ENCODE assay signal across 8 cellular contexts in the genomic region with DNA sequence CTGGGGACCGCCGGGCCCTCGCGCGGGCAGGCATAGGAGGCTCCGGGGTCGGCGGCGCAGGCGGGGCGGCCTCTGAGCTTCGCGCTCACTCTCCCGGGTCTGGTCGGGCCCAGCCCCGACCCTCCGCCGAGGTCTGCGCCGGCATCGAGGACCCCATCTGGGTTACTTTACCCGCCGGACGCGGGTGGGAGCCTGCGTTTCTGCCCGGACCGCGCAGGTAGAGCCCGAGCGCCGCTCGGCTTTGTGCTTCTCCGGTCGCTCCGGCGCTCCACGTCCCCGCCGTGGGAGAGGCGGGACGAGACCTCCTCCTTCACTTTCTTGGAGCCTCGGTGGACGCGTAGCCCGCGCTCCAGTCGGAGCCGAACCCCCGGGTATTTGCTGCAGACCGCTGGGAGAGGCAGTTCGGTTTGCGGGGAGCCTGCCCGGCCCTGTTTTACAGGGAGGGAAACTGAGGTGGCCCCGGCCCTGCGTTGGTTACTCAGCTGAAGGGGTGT.
A peak's percentile ranks its signal among the peaks of the same experiment; 100 is the strongest.
DNase-seq lines count a peak whose midpoint lies in the region; ATAC-seq and TF ChIP-seq lines count a peak whose summit lies in the region.

No MANE protein-coding gene starts in this region.

- intact Hi-C loops in body of pancreas (cut with DNase I) = no loop called here
- intact Hi-C loops in lower lobe of right lung (cut with DNase I) = no loop called here
- intact Hi-C loops in upper lobe of right lung (cut with DNase I) = no loop called here

- H3K9me3 ChIP-seq in body of pancreas (no peaks in the 10 kb centered on the region), lower lobe of right lung (no peaks in the 10 kb centered on the region), upper lobe of right lung (no peaks in the 10 kb centered on the region)

- H3K27me3 ChIP-seq in body of pancreas (peaks cover 0 to 30% of the 10 kb centered on the region in 2 donors), lower lobe of right lung (ENCODE audit: low read depth) (peaks cover 56% of the 10 kb centered on the region), upper lobe of right lung (peaks cover 27% of the 10 kb centered on the region)

- WGBS in body of pancreas, 2 donors = 3% methylated on average over 46 of the region's 56 CpGs; no CpG with 5 or more reads in 1 of the 2 donors

- H3K27ac ChIP-seq in body of pancreas (no peak overlapping the region), lower lobe of right lung (no peak overlapping the region), upper lobe of right lung (no peak overlapping the region)

- H3K4me1 ChIP-seq in body of pancreas (peaks cover 6% of the 10 kb centered on the region), lower lobe of right lung (peaks cover 15% of the 10 kb centered on the region), upper lobe of right lung (peaks cover 4% of the 10 kb centered on the region)

- TF ChIP-seq POLR2A in body of pancreas (IDR thresholded peaks at IDR 0.05) = no peak

- TF ChIP-seq CTCF in body of pancreas (IDR thresholded peaks at IDR 0.05) (no peak), lower lobe of right lung (IDR thresholded peaks at IDR 0.05) (no peak), upper lobe of right lung (IDR thresholded peaks at IDR 0.05) (no peak)

- ATAC-seq in body of pancreas (peak; percentile 36), lower lobe of right lung (peak; percentile 23 to 41), upper lobe of right lung (peak; percentile 11)

- H3K4me3 ChIP-seq in body of pancreas (peak overlapping the region in 1 of 2 donors; percentile 17), lower lobe of right lung (peak overlapping the region; percentile 58), upper lobe of right lung (peak overlapping the region; percentile 42)

- H3K36me3 ChIP-seq in body of pancreas (replicated peaks in 1 of 2; ENCODE audit: insufficient read depth in 1 of 2, low read depth in 2 of 2) = no peaks in the 10 kb centered on the region
- no peaks in the 10 kb centered on the region for H3K36me3 ChIP-seq in lower lobe of right lung
- H3K36me3 ChIP-seq in upper lobe of right lung = no peaks in the 10 kb centered on the region

- DNase-seq in activated T-cell treated with anti-CD3 and anti-CD28 coated beads for 1 hour (ENCODE audit: low read depth) (peak; percentile 7), activated T-cell treated with anti-CD3 and anti-CD28 coated beads for 4 hours (no peak), body of pancreas (peak in 1 of 4 donors; percentile 17), lower lobe of right lung (no peak), upper lobe of right lung (peak; percentile 66), activated gamma-delta T cell (lab: John Stamatoyannopoulos, UW) (no peak), NCI-H524 treated with DMSO at 0.1 percent for 48 hours (lab: John Stamatoyannopoulos, UW) (no peak), NCI-H446 treated with DMSO at 0.1 percent for 48 hours (lab: John Stamatoyannopoulos, UW) (no peak)

Comparison
In these comparisons a context has a peak if more than half of its experiments do, and no peak if none do; other contexts are left out.
1. DNase-seq: peak in activated T-cell treated with anti-CD3 and anti-CD28 coated beads for 1 hour (single experiment) and upper lobe of right lung (single experiment); none in activated T-cell treated with anti-CD3 and anti-CD28 coated beads for 4 hours (single experiment), lower lobe of right lung (single experiment), activated gamma-delta T cell (single experiment), NCI-H524 treated with DMSO at 0.1 percent for 48 hours (single experiment) and NCI-H446 treated with DMSO at 0.1 percent for 48 hours (single experiment).
2. Peak in every context shown above with its lines, with median percentiles within 50 percentile points of each other: ATAC-seq.